9 cellular contexts compared by ENCODE assay signal in genomic region chr4:55553442-55553841, GRCh38. TPM values are rescaled to one million over a fixed set of nuclear protein-coding genes. Genes with fewer than 3 reads are reported as not detected.
DNase-seq lines count a peak whose midpoint lies in the region; ATAC-seq, FAIRE-seq and TF ChIP-seq lines count a peak whose summit lies in the region.
"Had no signal": no experiment of that assay in that cellular context is flagged by ENCODE, and none has a peak within 500 bp of the region (broad histone marks: within the 10 kb centered on the region; RNA-seq: fewer than 3 reads in every experiment).

No MANE protein-coding gene starts in this region.

- no peak for TF ChIP-seq POLR2A in right lobe of liver (IDR thresholded peaks at IDR 0.05)

- no peaks in the 10 kb centered on the region for H3K9me3 ChIP-seq in right lobe of liver

- WGBS in right lobe of liver (ENCODE audit: insufficient coverage, low coverage, low lambda C conversion rate, missing lambda C conversion rate) = 45% methylated on average over 7 of the region's 7 CpGs

- H3K4me3 ChIP-seq in AG09309 (ENCODE audit: control insufficient read depth, low read depth, low read length) (peak overlapping the region; percentile 28), right lobe of liver (no peak overlapping the region), H7 (ENCODE audit: insufficient read depth, low read depth, low read length) (no peak overlapping the region)

- H3K9me3 Mint-ChIP-seq in activated naive CD8-positive, alpha-beta T cell treated with anti-CD3 and anti-CD28 coated beads, Interleukin-2, amount 50 U/mL, for 24 hours = peaks cover 4% of the 10 kb centered on the region
- H3K9me3 Mint-ChIP-seq: neural crest cell had no signal

- H3K4me1 Mint-ChIP-seq in activated naive CD8-positive, alpha-beta T cell treated with anti-CD3 and anti-CD28 coated beads, Interleukin-2, amount 50 U/mL, for 24 hours = peaks cover 27% of the 10 kb centered on the region

- ATAC-seq in activated naive CD8-positive, alpha-beta T cell treated with anti-CD3 and anti-CD28 coated beads, Interleukin-2, amount 50 U/mL, for 24 hours = peak; percentile 37
- ATAC-seq in right lobe of liver = peak; percentile 35 to 90 (median 79)

- intact Hi-C loops in right lobe of liver (cut with DNase I) = no loop called here

- no peak overlapping the region for H3K4me3 Mint-ChIP-seq in activated naive CD8-positive, alpha-beta T cell treated with anti-CD3 and anti-CD28 coated beads, Interleukin-2, amount 50 U/mL, for 24 hours
- H3K4me3 Mint-ChIP-seq: neural crest cell had no signal

- H3K36me3 ChIP-seq in right lobe of liver = no peaks in the 10 kb centered on the region
- no peaks in the 10 kb centered on the region for H3K36me3 ChIP-seq in H7 (replicated peaks; ENCODE audit: control insufficient read depth, insufficient read depth, low read length)

- peaks cover 4% of the 10 kb centered on the region for H3K36me3 Mint-ChIP-seq in activated naive CD8-positive, alpha-beta T cell treated with anti-CD3 and anti-CD28 coated beads, Interleukin-2, amount 50 U/mL, for 24 hours (ENCODE audit: low read depth)

- H3K27me3 ChIP-seq in right lobe of liver (no peaks in the 10 kb centered on the region), H7 (ENCODE audit: control insufficient read depth, insufficient read depth, low read length) (no peaks in the 10 kb centered on the region)

- no peak overlapping the region for H3K27ac ChIP-seq in right lobe of liver

- TF ChIP-seq CTCF in AG09309 (IDR thresholded peaks at IDR 0.05; ENCODE audit: control insufficient read depth, insufficient read depth, low read depth, low read length, missing control alignments) = no peak
- TF ChIP-seq CTCF in right lobe of liver (IDR thresholded peaks at IDR 0.05) = no peak

- DNase-seq in AG09309 (ENCODE audit: low read depth) = peak; percentile 44
- peak; percentile 91 for DNase-seq in H4 (ENCODE audit: low spot score)
- no peak for DNase-seq in activated naive CD8-positive, alpha-beta T cell treated with anti-CD3 and anti-CD28 coated beads, Interleukin-2, amount 50 U/mL, for 24 hours
- peak in 1 of 3 donors; percentile 48 for DNase-seq in right lobe of liver
- DNase-seq in H7 = no peak
- DNase-seq in putamen (ENCODE audit: low spot score) = no peak
- DNase-seq in HTR-8/SVneo (ENCODE audit: insufficient read length, low spot score) = no peak
- no peak for DNase-seq in NCI-H1417 treated with DMSO at 0.1 percent for 48 hours (lab: John Stamatoyannopoulos, UW)

- peaks cover 17% of the 10 kb centered on the region for H3K27me3 Mint-ChIP-seq in activated naive CD8-positive, alpha-beta T cell treated with anti-CD3 and anti-CD28 coated beads, Interleukin-2, amount 50 U/mL, for 24 hours

- no peak for FAIRE-seq in HTR-8/SVneo (lab: Jason Lieb, UNC)

- no peak overlapping the region for H3K27ac Mint-ChIP-seq in activated naive CD8-positive, alpha-beta T cell treated with anti-CD3 and anti-CD28 coated beads, Interleukin-2, amount 50 U/mL, for 24 hours

- no peaks in the 10 kb centered on the region for H3K4me1 ChIP-seq in right lobe of liver

RNA-seq across cellular contexts. Expression of gene CLOCK, which starts 6.7 kb away (rescaled TPM):
- 12.3 and 19.5 TPM in 2 replicates for total RNA-seq in H4 (2014; rRNA removed; shearing (Covaris generic))
- total RNA-seq in right lobe of liver = 10 to 100 TPM; 11.1 to 17.3 (median 12.9) TPM
- total RNA-seq in H7 (2014; rRNA removed; shearing (Covaris generic)) = 15.9 and 29.2 TPM in 2 replicates

RNA-seq across cellular contexts. Expression of gene PDCL2, which starts 38.6 kb away (rescaled TPM):
- total RNA-seq in H4 (2014; rRNA removed; shearing (Covaris generic)) = not detected in 2 replicates
- total RNA-seq in right lobe of liver = not detected
- not detected in 2 replicates for total RNA-seq in H7 (2014; rRNA removed; shearing (Covaris generic))
- total RNA-seq: neural crest cell had no signal

Comparison
In these comparisons a context has a peak if more than half of its experiments do, and no peak if none do; other contexts are left out.
1. DNase-seq: peak in AG09309 (single experiment) and H4 (single experiment); none in activated naive CD8-positive, alpha-beta T cell treated with anti-CD3 and anti-CD28 coated beads, Interleukin-2, amount 50 U/mL, for 24 hours (single experiment), H7 (single experiment), putamen (single experiment), HTR-8/SVneo (single experiment) and NCI-H1417 treated with DMSO at 0.1 percent for 48 hours (single experiment).